ENCODE assay signal across 27 cellular contexts in genomic region chr1:30597711-30598110, GRCh38.
"Had no signal": no experiment of that assay in that cellular context is flagged by ENCODE, and none has a peak within 500 bp of the region (broad histone marks: within the 10 kb centered on the region; RNA-seq: fewer than 3 reads in every experiment).

No MANE protein-coding gene starts in this region.

- H3K4me1 Mint-ChIP-seq: immature natural killer cell; naive thymus-derived CD8-positive, alpha-beta T cell; nephron; neural crest cell; stimulated activated naive CD8-positive, alpha-beta T cell treated with anti-CD3 and anti-CD28 coated beads, Interleukin-15, amount 100 ng/mL, for 72 hours had no signal

- H3K36me3 Mint-ChIP-seq: immature natural killer cell; naive thymus-derived CD8-positive, alpha-beta T cell; type B pancreatic cell had no signal

- H3K9me3 Mint-ChIP-seq: stimulated activated naive CD8-positive, alpha-beta T cell treated with anti-CD3 and anti-CD28 coated beads, Interleukin-15, amount 100 ng/mL, for 72 hours; type B pancreatic cell had no signal

- H3K27ac Mint-ChIP-seq: immature natural killer cell; naive thymus-derived CD8-positive, alpha-beta T cell; nephron; stimulated activated naive CD8-positive, alpha-beta T cell treated with anti-CD3 and anti-CD28 coated beads, Interleukin-15, amount 100 ng/mL, for 72 hours; type B pancreatic cell had no signal

- DNase-seq: heart left ventricle; hypothalamus; immature natural killer cell; kidney glomerular epithelial cell; left cardiac atrium; left ventricle myocardium superior; lower lobe of right lung; mammary epithelial cell; mesenchymal stem cell; naive thymus-derived CD8-positive, alpha-beta T cell; nucleus accumbens; psoas muscle; stimulated activated CD4-positive, alpha-beta T cell treated with anti-CD3 and anti-CD28 coated beads, Interleukin-12 subunit alpha, Interleukin-12 subunit beta, amount 100 ng/mL, for 4 hours; stimulated activated CD4-positive, alpha-beta T cell treated with anti-CD3 and anti-CD28 coated beads, Interleukin-15, amount 100 ng/mL, for 24 hours; stimulated activated CD4-positive, alpha-beta T cell treated with anti-CD3 and anti-CD28 coated beads, Interleukin-4, amount 100 ng/mL, for 1 hour; stimulated activated naive CD4-positive, alpha-beta T cell; stimulated activated naive CD8-positive, alpha-beta T cell treated with anti-CD3 and anti-CD28 coated beads, Interleukin-15, amount 100 ng/mL, for 72 hours; substantia nigra; uterus had no signal

- H3K4me3 Mint-ChIP-seq: immature natural killer cell; naive thymus-derived CD8-positive, alpha-beta T cell; nephron; neural crest cell; stimulated activated naive CD8-positive, alpha-beta T cell treated with anti-CD3 and anti-CD28 coated beads, Interleukin-15, amount 100 ng/mL, for 72 hours; type B pancreatic cell had no signal

- ATAC-seq: heart left ventricle; left cardiac atrium; left lobe of liver; left ventricle myocardium superior; lower lobe of right lung; naive thymus-derived CD8-positive, alpha-beta T cell; psoas muscle; sciatic nerve; stimulated activated naive CD8-positive, alpha-beta T cell treated with anti-CD3 and anti-CD28 coated beads, Interleukin-15, amount 100 ng/mL, for 72 hours had no signal

- H3K4me3 ChIP-seq: heart left ventricle, lower lobe of right lung, psoas muscle, skin epidermis, tibial nerve, uterus had no signal

- H3K27ac ChIP-seq: heart left ventricle, lower lobe of right lung, parathyroid adenoma, psoas muscle, skin epidermis, tibial nerve, uterus had no signal
